In genomic region chr21:17819878-17820232, GRCh38 we compare ENCODE assay signal across 8 cellular contexts. TPM values are rescaled to one million over a fixed set of nuclear protein-coding genes. Genes with fewer than 3 reads are reported as not detected.
DNase-seq lines count a peak whose midpoint lies in the region; ATAC-seq and TF ChIP-seq lines count a peak whose summit lies in the region.

No MANE protein-coding gene starts in this region.

- peak overlapping the region; percentile 96 for H3K9ac ChIP-seq in endodermal cell (ENCODE audit: extremely low read depth, low read length, poor library complexity, severe bottlenecking)

- no peaks in the 10 kb centered on the region for H3K27me3 Mint-ChIP-seq in endodermal cell (ENCODE audit: insufficient read depth)
- H3K27me3 Mint-ChIP-seq in nephron (ENCODE audit: low read depth), result no peaks in the 10 kb centered on the region

- H3K4me3 ChIP-seq in SJCRH30 (peak overlapping the region; percentile 91), endodermal cell (ENCODE audit: low read length) (peak overlapping the region; percentile 97)

- DNase-seq in DMS 273 (lab: John Stamatoyannopoulos, UW; ENCODE audit: unreplicated experiment), result peak; percentile 88
- DNase-seq in SJCRH30, result no peak
- DNase-seq in endodermal cell, result no peak
- no peak for DNase-seq in SHP77 (lab: John Stamatoyannopoulos, UW)
- DNase-seq in medulla oblongata (ENCODE audit: extremely low spot score), result no peak

- peaks cover 15% of the 10 kb centered on the region for H3K36me3 Mint-ChIP-seq in endodermal cell (ENCODE audit: low read depth)
- H3K36me3 Mint-ChIP-seq in nephron (ENCODE audit: low read depth), result peaks cover 14% of the 10 kb centered on the region

- H3K9me3 ChIP-seq in SJCRH30 (replicated peaks) (no peaks in the 10 kb centered on the region), endodermal cell (ENCODE audit: control insufficient read depth, low read length) (peaks cover 4% of the 10 kb centered on the region)

- peaks cover 13% of the 10 kb centered on the region for H3K36me3 ChIP-seq in SJCRH30
- H3K36me3 ChIP-seq in endodermal cell (ENCODE audit: control insufficient read depth, insufficient read depth, low read length), result peaks cover 26% of the 10 kb centered on the region

- ATAC-seq in GM19397 (IDR thresholded peaks at IDR 0.05; ENCODE audit: unreplicated experiment), result peak; percentile 50
- ATAC-seq in HG03378 (IDR thresholded peaks at IDR 0.05; ENCODE audit: unreplicated experiment), result peak; percentile 82

- H3K9me3 Mint-ChIP-seq in endodermal cell (no peaks in the 10 kb centered on the region), nephron (no peaks in the 10 kb centered on the region)

- 17 to 46% methylated on average over 2 to 6 of the region's 6 CpGs for WGBS in endodermal cell (ENCODE audit: insufficient coverage in 1 of 2, insufficient read length in 1 of 2), 2 experiments

- H3K4me3 Mint-ChIP-seq in endodermal cell (peak overlapping the region; percentile 90), nephron (peak overlapping the region; percentile 92 to 99 (median 97))

- no peaks in the 10 kb centered on the region for H3K27me3 ChIP-seq in SJCRH30
- H3K27me3 ChIP-seq in endodermal cell (ENCODE audit: control insufficient read depth, insufficient read depth, low read length, poor library complexity, severe bottlenecking), result no peaks in the 10 kb centered on the region

- H3K27ac ChIP-seq in SJCRH30, result peak overlapping the region; percentile 89
- H3K27ac ChIP-seq in endodermal cell (ENCODE audit: low read depth, low read length), result peak overlapping the region; percentile 99

- H3K4me1 Mint-ChIP-seq in endodermal cell (peaks cover 7% of the 10 kb centered on the region), nephron (peaks cover 29% of the 10 kb centered on the region)

- H3K4me1 ChIP-seq in SJCRH30 (0 out of 2 replicates have a peak, but pooled peaks cover 4% of the 10 kb centered on the region), endodermal cell (ENCODE audit: control insufficient read depth, insufficient read depth, low read length) (no peaks in the 10 kb centered on the region)

- TF ChIP-seq CTCF in endodermal cell (conservative IDR thresholded peaks at IDR 0.05) (no peak), nephron (IDR thresholded peaks at IDR 0.05; ENCODE audit: unreplicated experiment in 3 of 3) (no peak)

- H3K27ac Mint-ChIP-seq in endodermal cell (peak overlapping the region; percentile 99), nephron (peak overlapping the region; percentile 100)

RNA-seq across cellular contexts. Expression of gene C21orf91, which starts 0.7 kb away (rescaled TPM):
- total RNA-seq in SJCRH30 (2014; rRNA removed; shearing (Covaris generic)), result 21.1 and 23.7 TPM in 2 replicates
- 10 to 100 TPM; 32.3 to 49.5 TPM for total RNA-seq in endodermal cell
- polyA plus RNA-seq in endodermal cell (2013, experiment 1 of 2), result 22.4 TPM
- polyA plus RNA-seq in endodermal cell (2013, experiment 2 of 2), result 23.8 TPM
